In the genomic region with DNA sequence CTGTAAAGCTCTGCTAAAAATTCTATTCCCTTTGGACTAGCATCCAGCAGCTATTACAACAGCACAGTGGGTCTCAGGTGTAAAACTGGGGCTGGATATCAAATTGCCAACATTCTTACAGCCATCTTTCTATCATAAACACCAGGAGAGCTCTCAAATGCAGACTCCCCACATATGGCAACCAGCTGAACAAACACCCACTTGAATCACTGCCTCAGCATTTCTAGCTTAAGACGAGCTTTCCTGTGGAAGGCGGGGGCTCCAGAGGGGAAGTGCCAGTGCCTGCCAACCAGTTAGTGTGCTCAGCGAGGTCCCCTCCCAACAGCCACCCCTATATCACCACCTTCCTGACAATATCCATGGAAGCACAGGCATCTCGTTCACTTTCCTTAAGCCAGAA, we compare ENCODE assay signal across 11 cellular contexts.
DNase-seq lines count a peak whose midpoint lies in the region; ATAC-seq and TF ChIP-seq lines count a peak whose summit lies in the region.
"Had no signal": no experiment of that assay in that cellular context is flagged by ENCODE, and none has a peak within 500 bp of the region (broad histone marks: within the 10 kb centered on the region; RNA-seq: fewer than 3 reads in every experiment).

No MANE protein-coding gene starts in this region.

- H3K36me3 ChIP-seq in HEK293 (ENCODE audit: control insufficient read depth in 2 of 2, insufficient read depth in 1 of 2, low read length in 2 of 2) (peaks cover 0 to 23% of the 10 kb centered on the region in 2 experiments; a peak in 1 of 3 replicates), skeletal muscle tissue (ENCODE audit: control insufficient read depth in 3 of 3, insufficient read depth in 3 of 3, low read length in 3 of 3) (peaks cover 2 to 16% (median 6%) of the 10 kb centered on the region in 3 donors)
- H3K36me3 ChIP-seq in CD4-positive, alpha-beta memory T cell (ENCODE audit: insufficient read depth, low read length), result no peaks in the 10 kb centered on the region

- H3K4me3 ChIP-seq in HEK293 (ENCODE audit: low read depth, low read length) (no peak overlapping the region), skeletal muscle tissue (ENCODE audit: low read length in 3 of 3) (no peak overlapping the region)
- no peak overlapping the region for H3K4me3 ChIP-seq in CD4-positive, alpha-beta memory T cell (ENCODE audit: low read length in 2 of 2)
- H3K4me3 ChIP-seq: GM12878 had no signal

- H3K9ac ChIP-seq in skeletal muscle tissue (ENCODE audit: low read depth in 1 of 3, low read length in 3 of 3), result peak overlapping the region in 1 of 3 donors; percentile 5

- peaks cover 0 to 30% (median 15%) of the 10 kb centered on the region in 8 donors for H3K9me3 Mint-ChIP-seq in CD4-positive, alpha-beta memory T cell

- peak; percentile 91 for DNase-seq in NCI-H510A treated with DMSO at 0.1 percent for 48 hours (lab: John Stamatoyannopoulos, UW)
- peak; percentile 91 for DNase-seq in fibroblast of gingiva (ENCODE audit: low read depth)
- DNase-seq in CD4-positive, alpha-beta memory T cell, result no peak
- DNase-seq in MV-4-11 (lab: John Stamatoyannopoulos, UW), result no peak
- DNase-seq: activated B cell treated with CpG ODN at 0.5 μM for 24 hours had no signal

- no peak overlapping the region for H3K4me3 Mint-ChIP-seq in CD4-positive, alpha-beta memory T cell
- H3K4me3 Mint-ChIP-seq: activated B cell treated with CpG ODN at 0.5 μM for 24 hours; dendritic cell treated with granulocyte-macrophage colony-stimulating factor and Interleukin-4, amounts not matched to agents 40 ng/mL and 50 ng/mL, for 4 days had no signal

- H3K4me1 ChIP-seq in HEK293 (ENCODE audit: control insufficient read depth, insufficient read depth, low read length), result 0 out of 2 replicates have a peak, but pooled peaks cover 6% of the 10 kb centered on the region
- H3K4me1 ChIP-seq in skeletal muscle tissue (ENCODE audit: control insufficient read depth in 3 of 3, insufficient read depth in 3 of 3, low read length in 3 of 3), result peaks cover 29 to 35% (median 34%) of the 10 kb centered on the region in 3 donors
- H3K4me1 ChIP-seq in CD4-positive, alpha-beta memory T cell (ENCODE audit: insufficient read depth, low read length), result no peaks in the 10 kb centered on the region

- intact Hi-C loops in CD4-positive, alpha-beta memory T cell (cut with micrococcal nuclease), result no loop called here

- TF ChIP-seq CTCF in HEK293 (tag by site-specific recombination; IDR thresholded peaks at IDR 0.05), result no peak

- POLR2A ChIA-PET in HEK293 (lab: Yijun Ruan, JAX), result no interaction called here
- POLR2A ChIA-PET in CD4-positive, alpha-beta memory T cell (lab: Charles Lee; ENCODE audit: partially characterized antibody), result no interaction called here

- H3K9me3 ChIP-seq in HEK293 (ENCODE audit: control insufficient read depth, insufficient read depth, low read depth, low read length) (no peaks in the 10 kb centered on the region), skeletal muscle tissue (ENCODE audit: control insufficient read depth in 3 of 3, low read length in 3 of 3) (peaks cover 0 to 3% (median 0%) of the 10 kb centered on the region in 3 donors)
- no peaks in the 10 kb centered on the region for H3K9me3 ChIP-seq in CD4-positive, alpha-beta memory T cell (ENCODE audit: control insufficient read depth in 1 of 2, low read length in 2 of 2)

- H3K27me3 ChIP-seq in skeletal muscle tissue (ENCODE audit: control insufficient read depth in 3 of 3, insufficient read depth in 3 of 3, low read length in 3 of 3), result no peaks in the 10 kb centered on the region
- H3K27me3 ChIP-seq in CD4-positive, alpha-beta memory T cell (ENCODE audit: insufficient read depth, low read length), result no peaks in the 10 kb centered on the region

- H3K27ac ChIP-seq in HEK293 (ENCODE audit: extremely low read depth, low read depth, low read length), result no peak overlapping the region
- peak overlapping the region; percentile 77 for H3K27ac ChIP-seq in skeletal muscle tissue (ENCODE audit: low read depth, low read length)
- H3K27ac ChIP-seq in CD4-positive, alpha-beta memory T cell (ENCODE audit: low read depth, low read length), result no peak overlapping the region

- no peaks in the 10 kb centered on the region for H3K4me1 Mint-ChIP-seq in CD4-positive, alpha-beta memory T cell
- H3K4me1 Mint-ChIP-seq: activated B cell treated with CpG ODN at 0.5 μM for 24 hours had no signal

- ATAC-seq in GM21423 (IDR thresholded peaks at IDR 0.05; ENCODE audit: unreplicated experiment) (no peak), esophagus mucosa (no peak)

- CTCF ChIA-PET in HEK293 (lab: Yijun Ruan, JAX), result interaction anchor here (1.5 kb wide), 1 partner anchor 468 kb away, joined by 7 read pairs; no protein-coding TSS in a partner anchor
- CTCF ChIA-PET in CD4-positive, alpha-beta memory T cell (lab: Charles Lee; ENCODE audit: partially characterized antibody), result no interaction called here

- H3K27ac Mint-ChIP-seq in CD4-positive, alpha-beta memory T cell, result no peak overlapping the region
- H3K27ac Mint-ChIP-seq: activated B cell treated with CpG ODN at 0.5 μM for 24 hours; dendritic cell treated with granulocyte-macrophage colony-stimulating factor and Interleukin-4, amounts not matched to agents 40 ng/mL and 50 ng/mL, for 4 days had no signal

- H3K27me3 Mint-ChIP-seq in CD4-positive, alpha-beta memory T cell, result no peaks in the 10 kb centered on the region
- H3K27me3 Mint-ChIP-seq: activated B cell treated with CpG ODN at 0.5 μM for 24 hours; dendritic cell treated with granulocyte-macrophage colony-stimulating factor and Interleukin-4, amounts not matched to agents 40 ng/mL and 50 ng/mL, for 4 days had no signal

- peaks cover 14 to 27% of the 10 kb centered on the region in 2 donors for H3K36me3 Mint-ChIP-seq in CD4-positive, alpha-beta memory T cell

TF ChIP-seq in HEK293, 187 proteins besides CTCF, POLR2A, EP300 and RAD21:
- peak; percentile 24; the same call in 1 of the 2 replicates for TF ChIP-seq ZIC2 (tag by site-specific recombination; IDR thresholded peaks at IDR 0.05)
- 0 out of 2 replicates have a peak, but pooled peaks have one; percentile 12 for TF ChIP-seq WT1 (tag by site-specific recombination; IDR thresholded peaks at IDR 0.05)
- TF ChIP-seq, protein P1, sequence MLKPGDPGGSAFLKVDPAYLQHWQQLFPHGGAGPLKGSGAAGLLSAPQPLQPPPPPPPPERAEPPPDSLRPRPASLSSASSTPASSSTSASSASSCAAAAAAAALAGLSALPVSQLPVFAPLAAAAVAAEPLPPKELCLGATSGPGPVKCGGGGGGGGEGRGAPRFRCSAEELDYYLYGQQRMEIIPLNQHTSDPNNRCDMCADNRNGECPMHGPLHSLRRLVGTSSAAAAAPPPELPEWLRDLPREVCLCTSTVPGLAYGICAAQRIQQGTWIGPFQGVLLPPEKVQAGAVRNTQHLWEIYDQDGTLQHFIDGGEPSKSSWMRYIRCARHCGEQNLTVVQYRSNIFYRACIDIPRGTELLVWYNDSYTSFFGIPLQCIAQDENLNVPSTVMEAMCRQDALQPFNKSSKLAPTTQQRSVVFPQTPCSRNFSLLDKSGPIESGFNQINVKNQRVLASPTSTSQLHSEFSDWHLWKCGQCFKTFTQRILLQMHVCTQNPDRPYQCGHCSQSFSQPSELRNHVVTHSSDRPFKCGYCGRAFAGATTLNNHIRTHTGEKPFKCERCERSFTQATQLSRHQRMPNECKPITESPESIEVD (tag by site-specific recombination; IDR thresholded peaks at IDR 0.05), result peak; percentile 54
- TF ChIP-seq ZNF274 (IDR thresholded peaks at IDR 0.05; ENCODE audit: low read length), result no peak
- no peak for TF ChIP-seq ZNF274 (tag by site-specific recombination; IDR thresholded peaks at IDR 0.05; ENCODE audit: borderline replicate concordance)
- peak; percentile 68 for TF ChIP-seq GLIS1 (tag by site-specific recombination; IDR thresholded peaks at IDR 0.05)
- TF ChIP-seq GLI4 (tag by site-specific recombination; IDR thresholded peaks at IDR 0.05), result no peak
- TF ChIP-seq, protein P2, sequence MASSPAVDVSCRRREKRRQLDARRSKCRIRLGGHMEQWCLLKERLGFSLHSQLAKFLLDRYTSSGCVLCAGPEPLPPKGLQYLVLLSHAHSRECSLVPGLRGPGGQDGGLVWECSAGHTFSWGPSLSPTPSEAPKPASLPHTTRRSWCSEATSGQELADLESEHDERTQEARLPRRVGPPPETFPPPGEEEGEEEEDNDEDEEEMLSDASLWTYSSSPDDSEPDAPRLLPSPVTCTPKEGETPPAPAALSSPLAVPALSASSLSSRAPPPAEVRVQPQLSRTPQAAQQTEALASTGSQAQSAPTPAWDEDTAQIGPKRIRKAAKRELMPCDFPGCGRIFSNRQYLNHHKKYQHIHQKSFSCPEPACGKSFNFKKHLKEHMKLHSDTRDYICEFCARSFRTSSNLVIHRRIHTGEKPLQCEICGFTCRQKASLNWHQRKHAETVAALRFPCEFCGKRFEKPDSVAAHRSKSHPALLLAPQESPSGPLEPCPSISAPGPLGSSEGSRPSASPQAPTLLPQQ (tag by site-specific recombination; IDR thresholded peaks at IDR 0.05), result 0 out of 2 replicates have a peak, but pooled peaks have one; percentile 16
- TF ChIP-seq, protein P3, sequence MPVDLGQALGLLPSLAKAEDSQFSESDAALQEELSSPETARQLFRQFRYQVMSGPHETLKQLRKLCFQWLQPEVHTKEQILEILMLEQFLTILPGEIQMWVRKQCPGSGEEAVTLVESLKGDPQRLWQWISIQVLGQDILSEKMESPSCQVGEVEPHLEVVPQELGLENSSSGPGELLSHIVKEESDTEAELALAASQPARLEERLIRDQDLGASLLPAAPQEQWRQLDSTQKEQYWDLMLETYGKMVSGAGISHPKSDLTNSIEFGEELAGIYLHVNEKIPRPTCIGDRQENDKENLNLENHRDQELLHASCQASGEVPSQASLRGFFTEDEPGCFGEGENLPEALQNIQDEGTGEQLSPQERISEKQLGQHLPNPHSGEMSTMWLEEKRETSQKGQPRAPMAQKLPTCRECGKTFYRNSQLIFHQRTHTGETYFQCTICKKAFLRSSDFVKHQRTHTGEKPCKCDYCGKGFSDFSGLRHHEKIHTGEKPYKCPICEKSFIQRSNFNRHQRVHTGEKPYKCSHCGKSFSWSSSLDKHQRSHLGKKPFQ (tag by site-specific recombination; IDR thresholded peaks at IDR 0.05), result no peak
- no peak for TF ChIP-seq ZNF292 (tag by site-specific recombination; IDR thresholded peaks at IDR 0.05; ENCODE audit: borderline replicate concordance, low read depth)
- no peak for TF ChIP-seq YY1 (tag by site-specific recombination; IDR thresholded peaks at IDR 0.05)
- TF ChIP-seq ZNF211 (tag by site-specific recombination; IDR thresholded peaks at IDR 0.05; ENCODE audit: low read depth), result no peak
- TF ChIP-seq ZNF510 (tag by site-specific recombination; IDR thresholded peaks at IDR 0.05; ENCODE audit: insufficient replicate concordance), result no peak
- TF ChIP-seq ZNF24 (tag by site-specific recombination; IDR thresholded peaks at IDR 0.05), result no peak
- TF ChIP-seq GFI1B (tag by site-specific recombination; IDR thresholded peaks at IDR 0.05), result peak; percentile 61; the same call in 1 of the 2 replicates
- TF ChIP-seq ZNF324 (tag by site-specific recombination; IDR thresholded peaks at IDR 0.05), result no peak
- no peak for TF ChIP-seq KLF10 (tag by site-specific recombination; IDR thresholded peaks at IDR 0.05)
- no peak for TF ChIP-seq ZNF624 (tag by site-specific recombination; IDR thresholded peaks at IDR 0.05)

Comparison
In these comparisons a context has a peak if more than half of its experiments do, and no peak if none do; other contexts are left out.
1. DNase-seq: peak in NCI-H510A treated with DMSO at 0.1 percent for 48 hours (single experiment) and fibroblast of gingiva (single experiment); none in CD4-positive, alpha-beta memory T cell (0 of 5) and MV-4-11 (single experiment).